9 cellular contexts compared by ENCODE assay signal in the genomic region with DNA sequence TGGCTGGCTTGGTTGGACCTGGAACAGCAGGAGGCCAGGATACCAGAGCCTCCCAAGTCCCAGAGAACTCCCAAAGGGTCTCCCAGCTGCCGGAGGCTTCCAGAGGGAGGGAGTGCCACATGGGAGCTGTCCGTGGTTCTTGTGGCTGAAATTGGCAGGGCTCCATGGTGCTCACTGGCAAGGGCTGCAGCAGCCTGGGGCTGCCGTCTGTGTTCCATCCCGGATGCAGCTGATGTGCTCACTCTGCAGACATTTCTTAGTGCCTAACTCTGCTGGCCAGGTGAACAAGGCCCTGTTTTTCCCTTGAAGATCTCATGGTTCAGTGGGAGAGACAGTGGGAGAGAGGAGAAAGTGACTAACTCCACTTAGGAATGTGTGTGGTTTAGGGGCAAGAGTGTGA.
DNase-seq lines count a peak whose midpoint lies in the region; ATAC-seq and TF ChIP-seq lines count a peak whose summit lies in the region.
"Had no signal": no experiment of that assay in that cellular context is flagged by ENCODE, and none has a peak within 500 bp of the region (broad histone marks: within the 10 kb centered on the region; RNA-seq: fewer than 3 reads in every experiment).

No MANE protein-coding gene starts in this region.

- no peak for ATAC-seq in gastrocnemius medialis

- in situ Hi-C loops in gastrocnemius medialis (cut with MboI; ENCODE audit: low sequenced_read_pairs in 4 of 4): loop anchor here in 3 of 4 donors (10.0 to 25.0 kb wide), 2 partner anchors 591 to 598 kb away; no protein-coding TSS in a partner anchor

- no peak for TF ChIP-seq POLR2A in gastrocnemius medialis (IDR thresholded peaks at IDR 0.05)

- TF ChIP-seq CTCF in choroid plexus epithelial cell (conservative IDR thresholded peaks at IDR 0.05; ENCODE audit: low read depth, low read length) (peak; percentile 2), gastrocnemius medialis (IDR thresholded peaks at IDR 0.05 in 4 of 5, conservative IDR thresholded peaks at IDR 0.05 in 1 of 5) (no peak)

- no peaks in the 10 kb centered on the region for H3K4me1 Mint-ChIP-seq in immature natural killer cell

- peaks cover 0 to 2% (median 1%) of the 10 kb centered on the region in 3 donors for H3K27me3 Mint-ChIP-seq in immature natural killer cell (ENCODE audit: low read depth in 3 of 3)

- H3K36me3 ChIP-seq in gastrocnemius medialis: no peaks in the 10 kb centered on the region

- H3K4me1 ChIP-seq in gastrocnemius medialis: peaks cover 7 to 24% of the 10 kb centered on the region in 2 donors

- no peaks in the 10 kb centered on the region for H3K36me3 Mint-ChIP-seq in immature natural killer cell

- no peak overlapping the region for H3K27ac Mint-ChIP-seq in immature natural killer cell
- H3K27ac Mint-ChIP-seq: activated naive CD4-positive, alpha-beta T cell treated with anti-CD3 and anti-CD28 coated beads for 36 hours had no signal

- no peak overlapping the region for H3K27ac ChIP-seq in gastrocnemius medialis

- no peaks in the 10 kb centered on the region for H3K9me3 ChIP-seq in gastrocnemius medialis

- intact Hi-C loops in gastrocnemius medialis (cut with DNase I; ENCODE audit: low total_unique reads): no loop called here

- no peak overlapping the region for H3K4me3 Mint-ChIP-seq in immature natural killer cell
- H3K4me3 Mint-ChIP-seq: activated naive CD4-positive, alpha-beta T cell treated with anti-CD3 and anti-CD28 coated beads for 36 hours had no signal

- H3K9me3 Mint-ChIP-seq in immature natural killer cell: no peaks in the 10 kb centered on the region
- H3K9me3 Mint-ChIP-seq: activated naive CD4-positive, alpha-beta T cell treated with anti-CD3 and anti-CD28 coated beads for 36 hours had no signal

- no peaks in the 10 kb centered on the region for H3K27me3 ChIP-seq in gastrocnemius medialis

- peak; percentile 49 for DNase-seq in DMS79 (lab: John Stamatoyannopoulos, UW)
- peak; percentile 10 for DNase-seq in LoVo (ENCODE audit: low spot score)
- peak; percentile 84 for DNase-seq in choroid plexus epithelial cell (ENCODE audit: low read depth)
- peak; percentile 35 for DNase-seq in mucosa of gallbladder (ENCODE audit: low spot score)
- no peak for DNase-seq in superior temporal gyrus (ENCODE audit: extremely low spot score)
- DNase-seq in stimulated activated CD4-positive, alpha-beta T cell treated with anti-CD3 and anti-CD28 coated beads, Interleukin-4, amount 100 ng/mL, for 24 hours: no peak
- DNase-seq in gastrocnemius medialis: no peak
- DNase-seq in immature natural killer cell: no peak
- DNase-seq: activated naive CD4-positive, alpha-beta T cell treated with anti-CD3 and anti-CD28 coated beads for 36 hours had no signal

- H3K4me3 ChIP-seq in choroid plexus epithelial cell (ENCODE audit: low read depth, low read length) (no peak overlapping the region), gastrocnemius medialis (no peak overlapping the region)

Comparison
In these comparisons a context has a peak if more than half of its experiments do, and no peak if none do; other contexts are left out.
1. DNase-seq: peak in DMS79 (single experiment), LoVo (single experiment), choroid plexus epithelial cell (single experiment) and mucosa of gallbladder (single experiment); none in superior temporal gyrus (single experiment), stimulated activated CD4-positive, alpha-beta T cell treated with anti-CD3 and anti-CD28 coated beads, Interleukin-4, amount 100 ng/mL, for 24 hours (single experiment), gastrocnemius medialis (0 of 2) and immature natural killer cell (0 of 3).